In the genomic region with DNA sequence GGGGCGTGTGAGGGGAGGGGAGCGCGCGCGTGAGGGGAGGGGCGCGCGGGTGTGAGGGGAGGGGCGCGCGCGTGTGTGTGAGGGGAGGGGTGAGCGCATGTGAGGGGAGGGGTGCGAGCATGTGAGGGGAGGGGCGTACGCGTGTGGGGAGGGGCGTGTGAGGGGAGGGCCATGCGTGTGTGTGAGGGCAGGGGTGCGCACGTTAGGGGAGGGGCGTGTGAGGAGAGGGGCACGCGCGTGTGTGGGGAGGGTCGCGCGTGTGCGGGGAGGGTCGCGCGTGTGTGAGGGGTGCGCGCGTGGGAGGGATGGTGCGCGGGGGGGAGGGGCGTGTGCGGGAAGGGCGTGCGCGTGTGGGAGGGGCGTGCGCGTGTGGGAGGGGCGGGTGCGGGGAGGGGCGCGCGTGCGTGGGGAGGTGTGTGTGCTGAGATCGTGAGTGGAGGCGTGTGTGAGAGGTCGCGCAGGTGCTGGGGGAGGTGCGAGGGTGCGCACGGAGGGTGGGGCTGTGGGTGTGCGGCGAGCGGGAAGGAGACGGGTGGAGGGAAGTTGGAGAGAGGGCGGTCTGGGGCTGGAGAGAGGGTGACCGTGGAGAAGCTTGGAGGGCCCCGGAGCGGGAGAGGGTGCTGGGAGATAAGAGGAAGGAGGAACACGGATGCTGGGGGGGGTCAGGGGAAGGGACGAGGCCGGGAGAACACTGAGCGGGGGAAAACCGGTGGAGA, we compare ENCODE assay signal across 8 cellular contexts. TPM values are rescaled to one million over a fixed set of nuclear protein-coding genes. Genes with fewer than 3 reads are reported as not detected.
DNase-seq lines count a peak whose midpoint lies in the region; ATAC-seq, FAIRE-seq and TF ChIP-seq lines count a peak whose summit lies in the region.

No MANE protein-coding gene starts in this region.

- intact Hi-C loops in kidney (cut with DNase I), result no loop called here

- no peak for ATAC-seq in HG03159 (IDR thresholded peaks at IDR 0.05; ENCODE audit: unreplicated experiment)

- peak; percentile 44 for DNase-seq in MG63
- peak; percentile 45 for DNase-seq in activated CD4-positive, CD25-positive, alpha-beta regulatory T cell treated with anti-CD3 and anti-CD28 coated beads, Interleukin-2, amount 50 U/mL, for 16 hours (ENCODE audit: low read depth, low spot score)
- DNase-seq in caudate nucleus (lab: John Stamatoyannopoulos, UW), result peak in 49 of 61 donors; percentile 36 to 93 (median 75)
- peak; percentile 95 for DNase-seq in kidney
- peak; percentile 83 for DNase-seq in stimulated activated CD4-positive, alpha-beta T cell treated with anti-CD3 and anti-CD28 coated beads, Interleukin-15, amount 100 ng/mL, for 24 hours
- no peak for DNase-seq in NCI-H2107 (lab: John Stamatoyannopoulos, UW)

- no peaks in the 10 kb centered on the region for H3K9me3 ChIP-seq in ES-I3 (ENCODE audit: control insufficient read depth, insufficient read depth, low read length)
- no peaks in the 10 kb centered on the region for H3K9me3 ChIP-seq in MG63
- no peaks in the 10 kb centered on the region for H3K9me3 ChIP-seq in kidney (ENCODE audit: control insufficient read depth in 1 of 2, low read length in 2 of 2)

- no peak for TF ChIP-seq CTCF in kidney (IDR thresholded peaks at IDR 0.05; ENCODE audit: borderline replicate concordance, extremely low read depth, insufficient read depth)

- H3K9ac ChIP-seq in ES-I3 (ENCODE audit: low read depth, low read length) (peak overlapping the region; percentile 65), kidney (ENCODE audit: low read length in 2 of 2) (peak overlapping the region in 1 of 2 donors; percentile 73)

- H3K27me3 ChIP-seq in MG63, result no peaks in the 10 kb centered on the region

- H3K4me1 ChIP-seq in ES-I3 (ENCODE audit: insufficient read depth, low read length) (peaks cover 9% of the 10 kb centered on the region), kidney (ENCODE audit: control insufficient read depth in 1 of 2, insufficient read depth in 1 of 2, low read depth in 1 of 2, low read length in 2 of 2) (peaks cover under 1 to 9% of the 10 kb centered on the region in 2 donors)

- H3K27ac ChIP-seq in caudate nucleus (ENCODE audit: low read depth, low read length) (peak overlapping the region; percentile 99), kidney (ENCODE audit: low read depth in 2 of 2, low read length in 2 of 2) (peak overlapping the region; percentile 88 to 95)

- H3K36me3 ChIP-seq in ES-I3 (ENCODE audit: insufficient read depth, low read length) (no peaks in the 10 kb centered on the region), MG63 (0 out of 2 replicates have a peak, but pooled peaks cover 2% of the 10 kb centered on the region), kidney (ENCODE audit: control insufficient read depth in 1 of 2, insufficient read depth in 2 of 2, low read length in 2 of 2) (peaks cover 2 to 4% of the 10 kb centered on the region in 2 donors)

- FAIRE-seq in kidney (lab: Jason Lieb, UNC), result no peak

- H3K4me3 ChIP-seq in MG63, result peak overlapping the region; percentile 48
- peak overlapping the region; percentile 71 to 80 for H3K4me3 ChIP-seq in kidney (ENCODE audit: low read length in 2 of 2)

RNA-seq across cellular contexts. Expression of a gene that starts 19.7 kb away (rescaled TPM):
- total RNA-seq in MG63 (2014; rRNA removed; shearing (Covaris generic); ENCODE audit: low replicate concordance), result 13.0 and 15.7 TPM in 2 replicates
- total RNA-seq in kidney, result 29.0 TPM
- polyA plus RNA-seq in kidney (ENCODE audit: insufficient read depth, low read depth, low replicate concordance), result 27.6 TPM
